8 cellular contexts compared by ENCODE assay signal in genomic region chr14:22973217-22974032, GRCh38. TPM values are rescaled to one million over a fixed set of nuclear protein-coding genes. Genes with fewer than 3 reads are reported as not detected.
DNase-seq lines count a peak whose midpoint lies in the region; ATAC-seq and TF ChIP-seq lines count a peak whose summit lies in the region.

No MANE protein-coding gene starts in this region.

- no peaks in the 10 kb centered on the region for H3K9me3 Mint-ChIP-seq in H9
- H3K9me3 Mint-ChIP-seq in stimulated activated memory B cell treated with anti-CD40 and anti-IgM and Interleukin-4, amounts not matched to agents 10 μg/mL and 1 μg/mL and 100 μg/mL, for 72 hours, result no peaks in the 10 kb centered on the region

- TF ChIP-seq CTCF in H9 (conservative IDR thresholded peaks at IDR 0.05) (peak; percentile 77), RWPE2 (IDR thresholded peaks at IDR 0.05; ENCODE audit: poor library complexity, severe bottlenecking) (peak; percentile 88), breast epithelium (IDR thresholded peaks at IDR 0.05) (peak; percentile 57 to 86 (median 86))

- no peak overlapping the region for H2BK20ac ChIP-seq in H9 (ENCODE audit: low read depth, low read length, poor library complexity, severe bottlenecking)

- H3K79me1 ChIP-seq in H9 (ENCODE audit: insufficient read depth, low read depth, low read length, poor library complexity, severe bottlenecking), result no peaks in the 10 kb centered on the region

- no peak overlapping the region for H2BK5ac ChIP-seq in H9 (ENCODE audit: insufficient read length, low read length)

- H3K4me1 ChIP-seq in H9 (ENCODE audit: insufficient read depth, low read length), result peaks cover 16% of the 10 kb centered on the region
- H3K4me1 ChIP-seq in RWPE2 (ENCODE audit: insufficient read depth, poor library complexity, severe bottlenecking), result peaks cover 43% of the 10 kb centered on the region
- peaks cover 5 to 16% of the 10 kb centered on the region in 2 donors for H3K4me1 ChIP-seq in breast epithelium

- no peaks in the 10 kb centered on the region for H3K23me2 ChIP-seq in H9 (ENCODE audit: insufficient read length, low read depth, low read length, poor library complexity, severe bottlenecking)

- intact Hi-C loops in breast epithelium (cut with DNase I; ENCODE audit: low total_unique reads), result no loop called here

- H2BK12ac ChIP-seq in H9 (ENCODE audit: insufficient read length, low read depth, low read length), result no peak overlapping the region

- H3K27ac ChIP-seq in H9 (ENCODE audit: insufficient read length, low read depth, low read length) (no peak overlapping the region), RWPE2 (ENCODE audit: poor library complexity, severe bottlenecking) (peak overlapping the region; percentile 100), breast epithelium (peak overlapping the region in 1 of 2 donors; percentile 34)

- no peak overlapping the region for H4K8ac ChIP-seq in H9 (replicated peaks; ENCODE audit: insufficient read length, low read depth, low read length)

- H3K27ac Mint-ChIP-seq in H9, result peak overlapping the region; percentile 68 to 91 (median 80); a peak in 5 of 7 replicates
- H3K27ac Mint-ChIP-seq in stimulated activated memory B cell treated with anti-CD40 and anti-IgM and Interleukin-4, amounts not matched to agents 10 μg/mL and 1 μg/mL and 100 μg/mL, for 72 hours, result no peak overlapping the region

- H2AFZ ChIP-seq in H9 (ENCODE audit: low read length), result no peak overlapping the region

- no peak overlapping the region for H2BK15ac ChIP-seq in H9 (ENCODE audit: low read depth, low read length)

- H3K36me3 Mint-ChIP-seq in H9 (ENCODE audit: insufficient read depth in 1 of 3, low read depth in 3 of 3), result peaks cover 36 to 84% (median 77%) of the 10 kb centered on the region in 3 experiments
- H3K36me3 Mint-ChIP-seq in stimulated activated memory B cell treated with anti-CD40 and anti-IgM and Interleukin-4, amounts not matched to agents 10 μg/mL and 1 μg/mL and 100 μg/mL, for 72 hours, result no peaks in the 10 kb centered on the region

- H3K27me3 Mint-ChIP-seq in H9 (ENCODE audit: low read depth), result no peaks in the 10 kb centered on the region; the same call in none of the 2 replicates
- H3K27me3 Mint-ChIP-seq in stimulated activated memory B cell treated with anti-CD40 and anti-IgM and Interleukin-4, amounts not matched to agents 10 μg/mL and 1 μg/mL and 100 μg/mL, for 72 hours, result peaks cover 25% of the 10 kb centered on the region

- WGBS in H9 (ENCODE audit: extremely low coverage, insufficient read length, low lambda C conversion rate), result no CpG with 5 or more reads among the region's 6 CpGs

- H2BK120ac ChIP-seq in H9 (ENCODE audit: low read depth, low read length, poor library complexity, severe bottlenecking), result no peak overlapping the region

- no peaks in the 10 kb centered on the region for H4K20me1 ChIP-seq in H9 (ENCODE audit: control insufficient read depth, insufficient read depth, insufficient read length)

- H3K18ac ChIP-seq in H9 (ENCODE audit: insufficient read length, low read depth, low read length), result no peak overlapping the region

- no peak overlapping the region for H3K23ac ChIP-seq in H9 (ENCODE audit: insufficient read length, low read depth, low read length)

- no peak overlapping the region for H4K91ac ChIP-seq in H9 (ENCODE audit: insufficient read length, low read depth, low read length)

- DNase-seq in DMS 273 (lab: John Stamatoyannopoulos, UW; ENCODE audit: unreplicated experiment) (peak; percentile 75), H9 (peak; percentile 56), RWPE2 (ENCODE audit: low spot score) (no peak), breast epithelium (ENCODE audit: low spot score in 2 of 2) (no peak), kidney tubule cell (ENCODE audit: low spot score) (peak; percentile 76), HPDE6-E6E7 (ENCODE audit: extremely low spot score) (no peak)

- no peak overlapping the region for H3K56ac ChIP-seq in H9 (ENCODE audit: insufficient read length, low read depth, low read length)

- TF ChIP-seq POLR2A in breast epithelium (IDR thresholded peaks at IDR 0.05), result no peak

- H3K36me3 ChIP-seq in RWPE2 (ENCODE audit: low read depth) (peaks cover 93% of the 10 kb centered on the region), breast epithelium (no peaks in the 10 kb centered on the region)

- H3K4ac ChIP-seq in H9 (ENCODE audit: low read depth, low read length), result no peak overlapping the region

- H3K4me1 Mint-ChIP-seq in H9, result peaks cover 26 to 37% of the 10 kb centered on the region in 2 experiments
- peaks cover 12% of the 10 kb centered on the region for H3K4me1 Mint-ChIP-seq in stimulated activated memory B cell treated with anti-CD40 and anti-IgM and Interleukin-4, amounts not matched to agents 10 μg/mL and 1 μg/mL and 100 μg/mL, for 72 hours

- H3K9ac ChIP-seq in H9 (ENCODE audit: extremely low read depth, insufficient read length, low read length), result no peak overlapping the region

- no peak overlapping the region for H3K14ac ChIP-seq in H9 (ENCODE audit: insufficient read depth, low read length)

- no peak overlapping the region for H4K5ac ChIP-seq in H9 (ENCODE audit: insufficient read length, low read depth, low read length)

- no peaks in the 10 kb centered on the region for H3K9me3 ChIP-seq in H9 (ENCODE audit: control insufficient read depth, low read depth, low read length)
- no peaks in the 10 kb centered on the region for H3K9me3 ChIP-seq in RWPE2 (ENCODE audit: severe bottlenecking)
- H3K9me3 ChIP-seq in breast epithelium, result no peaks in the 10 kb centered on the region

- H3K4me3 ChIP-seq in RWPE2 (ENCODE audit: severe bottlenecking), result no peak overlapping the region
- H3K4me3 ChIP-seq in breast epithelium, result no peak overlapping the region

- ATAC-seq in RWPE2 (ENCODE audit: low read depth) (peak; percentile 10; the same call in 2 of the 3 replicates), GM21447 (IDR thresholded peaks at IDR 0.05; ENCODE audit: unreplicated experiment) (no peak)
- peak; percentile 65 for ATAC-seq in stimulated activated memory B cell treated with anti-CD40 and anti-IgM and Interleukin-4, amounts not matched to agents 10 μg/mL and 1 μg/mL and 100 μg/mL, for 72 hours

- no peak overlapping the region for H3K4me2 ChIP-seq in H9 (ENCODE audit: insufficient read depth, insufficient read length, low read length)

- no peaks in the 10 kb centered on the region for H3K79me2 ChIP-seq in H9 (ENCODE audit: insufficient read depth, low read length)

- H3T11ph ChIP-seq in H9 (ENCODE audit: low read length), result no peak overlapping the region

- no peak overlapping the region for H2AK5ac ChIP-seq in H9 (ENCODE audit: insufficient read length, low read length)

- H3K27me3 ChIP-seq in H9 (ENCODE audit: insufficient read depth, low read length) (no peaks in the 10 kb centered on the region), RWPE2 (ENCODE audit: insufficient read depth, poor library complexity, severe bottlenecking) (no peaks in the 10 kb centered on the region), breast epithelium (no peaks in the 10 kb centered on the region)

- H3K4me3 Mint-ChIP-seq in H9, result no peak overlapping the region; a peak in 1 of 5 replicates
- H3K4me3 Mint-ChIP-seq in stimulated activated memory B cell treated with anti-CD40 and anti-IgM and Interleukin-4, amounts not matched to agents 10 μg/mL and 1 μg/mL and 100 μg/mL, for 72 hours, result no peak overlapping the region

RNA-seq across cellular contexts. Expression of gene AJUBA, which starts 8.9 kb away (rescaled TPM):
- total RNA-seq in H9 (2021) (44.3 and 44.9 TPM in 2 replicates), breast epithelium (10 to 100 TPM in 2 of 3 donors, 1 to 10 TPM in 1; 3.2 to 24.0 (median 18.7) TPM)

RNA-seq across cellular contexts. Expression of gene HAUS4, which starts 16.5 kb away (rescaled TPM):
- 62.7 and 66.3 TPM in 2 replicates for total RNA-seq in H9 (2021)
- total RNA-seq in breast epithelium, result 10 to 100 TPM; 67.3 to 86.5 (median 68.3) TPM

RNA-seq across cellular contexts. Expression of gene C14orf93, which starts 36.5 kb away (rescaled TPM):
- total RNA-seq in H9 (2021), result 6.9 and 8.2 TPM in 2 replicates
- total RNA-seq in breast epithelium, result 10 to 100 TPM; 10.8 to 24.1 (median 19.4) TPM

RNA-seq across cellular contexts. Expression of gene PRMT5, which starts 44.2 kb away (rescaled TPM):
- total RNA-seq in H9 (2021) (141 and 147 TPM in 2 replicates), breast epithelium (10 to 100 TPM; 48.6 to 80.6 (median 71.4) TPM)

RNA-seq across cellular contexts. Expression of gene RBM23, which starts 54.5 kb away (rescaled TPM):
- total RNA-seq in H9 (2021), result 77.2 and 79.0 TPM in 2 replicates
- 100 to 1,000 TPM in 2 of 3 donors, 10 to 100 TPM in 1; 85.5 to 194 (median 174) TPM for total RNA-seq in breast epithelium

Comparison
In these comparisons a context has a peak if more than half of its experiments do, and no peak if none do; other contexts are left out.
1. DNase-seq: peak in DMS 273 (single experiment), H9 (single experiment) and kidney tubule cell (single experiment); none in RWPE2 (single experiment), breast epithelium (0 of 2) and HPDE6-E6E7 (single experiment).
2. Peak in every context shown above with its lines, with median percentiles within 50 percentile points of each other: CTCF ChIP-seq.